14 cellular contexts compared by ENCODE assay signal in the genomic region with DNA sequence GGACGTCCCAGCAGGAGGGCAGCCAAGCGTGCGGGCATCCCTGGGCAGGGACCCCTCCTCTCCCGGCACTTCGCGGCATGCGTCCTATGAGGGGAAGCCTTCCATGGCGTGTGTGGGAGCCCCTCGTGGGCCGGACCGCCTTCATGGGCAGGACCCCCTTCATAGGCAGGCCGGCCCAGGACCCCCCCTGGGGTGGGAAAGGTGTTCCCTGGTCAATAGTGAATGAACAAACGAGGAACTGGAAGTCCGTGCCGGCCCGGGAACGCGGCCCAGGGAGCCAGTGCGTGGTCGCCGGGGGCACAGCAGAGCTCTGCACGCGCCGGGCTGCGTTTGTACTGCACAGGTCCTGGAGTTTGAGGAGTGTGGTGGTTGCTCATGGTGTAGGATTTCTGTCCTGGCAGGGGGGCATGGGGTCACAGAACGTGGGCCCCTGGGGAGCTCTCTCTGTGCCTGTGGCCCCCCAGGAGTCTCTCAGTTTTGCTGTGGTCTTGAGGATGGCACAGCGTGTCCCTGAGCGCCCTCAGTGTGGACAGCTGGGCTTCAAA. TPM values are rescaled to one million over a fixed set of nuclear protein-coding genes. Genes with fewer than 3 reads are reported as not detected.
DNase-seq lines count a peak whose midpoint lies in the region; ATAC-seq, FAIRE-seq and TF ChIP-seq lines count a peak whose summit lies in the region.
"Had no signal": no experiment of that assay in that cellular context is flagged by ENCODE, and none has a peak within 500 bp of the region (broad histone marks: within the 10 kb centered on the region; RNA-seq: fewer than 3 reads in every experiment).

No MANE protein-coding gene starts in this region.

- no peak for TF ChIP-seq CTCF in WTC11 (IDR thresholded peaks at IDR 0.05)
- no peak for TF ChIP-seq CTCF in keratinocyte (optimal IDR thresholded peaks at IDR 0.05 in 1 of 3, IDR thresholded peaks at IDR 0.05 in 1 of 3, conservative IDR thresholded peaks at IDR 0.05 in 1 of 3; ENCODE audit: extremely low read depth in 1 of 3, insufficient read depth in 2 of 3, low read length in 3 of 3)
- TF ChIP-seq CTCF in upper lobe of left lung (IDR thresholded peaks at IDR 0.05), result no peak

- no peaks in the 10 kb centered on the region for H3K27me3 ChIP-seq in right cardiac atrium (ENCODE audit: control insufficient read depth, insufficient read depth)
- no peaks in the 10 kb centered on the region for H3K27me3 ChIP-seq in keratinocyte (ENCODE audit: control insufficient read depth, extremely low read depth, insufficient read depth, low read length)
- no peaks in the 10 kb centered on the region for H3K27me3 ChIP-seq in upper lobe of left lung
- H3K27me3 ChIP-seq: left lung had no signal

- TF ChIP-seq POLR2A in upper lobe of left lung (IDR thresholded peaks at IDR 0.05), result peak in 1 of 4 donors; percentile 7

- ATAC-seq in right cardiac atrium (no peak), Right ventricle myocardium inferior (no peak), WTC11 (no peak), upper lobe of left lung (ENCODE audit: low FRiP score in 2 of 2) (no peak)

- H3K4me1 Mint-ChIP-seq in WTC11, result peaks cover 6% of the 10 kb centered on the region; the same call in 1 of the 2 replicates

- peaks cover 91% of the 10 kb centered on the region for H3K79me2 ChIP-seq in keratinocyte (ENCODE audit: control insufficient read depth, insufficient read depth, low read length)

- H3K4me3 ChIP-seq in right cardiac atrium (ENCODE audit: low read length), result no peak overlapping the region
- no peak overlapping the region for H3K4me3 ChIP-seq in keratinocyte (ENCODE audit: control insufficient read depth in 2 of 3, extremely low read depth in 1 of 3, insufficient read depth in 2 of 3, low read depth in 1 of 3, low read length in 3 of 3)
- no peak overlapping the region for H3K4me3 ChIP-seq in upper lobe of left lung
- H3K4me3 ChIP-seq: left lung had no signal

- H2AFZ ChIP-seq in keratinocyte (ENCODE audit: control insufficient read depth, low read length), result no peak overlapping the region

- H3K9me3 Mint-ChIP-seq in WTC11, result no peaks in the 10 kb centered on the region
- H3K9me3 Mint-ChIP-seq: naive B cell had no signal

- intact Hi-C loops in right cardiac atrium (cut with DNase I), result no loop called here
- intact Hi-C loops in Right ventricle myocardium inferior (cut with DNase I), result no loop called here

- no peak for TF ChIP-seq EP300 in upper lobe of left lung (IDR thresholded peaks at IDR 0.05)

- peak overlapping the region; percentile 84 for H3K27ac Mint-ChIP-seq in WTC11

- H3K27ac ChIP-seq in right cardiac atrium (ENCODE audit: low read length) (no peak overlapping the region), keratinocyte (ENCODE audit: control insufficient read depth, insufficient read depth, low read length) (peak overlapping the region; percentile 88), upper lobe of left lung (peak overlapping the region; percentile 86 to 95 (median 91))

- WGBS in right cardiac atrium, result 87% methylated on average over 28 of the region's 28 CpGs
- WGBS in upper lobe of left lung, 2 donors, result 70 to 80% methylated on average over 6 to 23 of the region's 28 CpGs

- H3K36me3 ChIP-seq in keratinocyte (ENCODE audit: control insufficient read depth in 2 of 2, extremely low read depth in 1 of 2, insufficient read depth in 2 of 2, low read length in 2 of 2) (peaks cover 9 to 10% of the 10 kb centered on the region in 2 experiments), upper lobe of left lung (no peaks in the 10 kb centered on the region)
- H3K36me3 ChIP-seq: left lung had no signal

- H3K9me1 ChIP-seq in keratinocyte (ENCODE audit: control insufficient read depth, extremely low read depth, insufficient read depth, low read length), result peaks cover 6% of the 10 kb centered on the region

- peak overlapping the region; percentile 75 for H3K9ac ChIP-seq in keratinocyte (ENCODE audit: control insufficient read depth, extremely low read depth, insufficient read depth, low read length)

- H3K4me2 ChIP-seq in keratinocyte (ENCODE audit: control insufficient read depth, extremely low read depth, insufficient read depth, low read depth, low read length), result peak overlapping the region; percentile 87

- H3K27me3 Mint-ChIP-seq in WTC11 (ENCODE audit: low read depth), result no peaks in the 10 kb centered on the region

- no peak for FAIRE-seq in keratinocyte (lab: Jason Lieb, UNC)

- no peaks in the 10 kb centered on the region for H3K36me3 Mint-ChIP-seq in WTC11
- H3K36me3 Mint-ChIP-seq: naive B cell had no signal

- H3K9me3 ChIP-seq in right cardiac atrium (ENCODE audit: control insufficient read depth, low read length), result no peaks in the 10 kb centered on the region
- no peaks in the 10 kb centered on the region for H3K9me3 ChIP-seq in keratinocyte (ENCODE audit: control insufficient read depth, low read depth, low read length)
- H3K9me3 ChIP-seq in upper lobe of left lung, result no peaks in the 10 kb centered on the region
- H3K9me3 ChIP-seq: left lung had no signal

- H3K4me3 Mint-ChIP-seq in WTC11, result no peak overlapping the region

- POLR2A ChIA-PET in WTC11 (lab: Charles Lee), result interaction anchor here (0.5 kb wide), 1 partner anchor 926 kb away, joined by 5 read pairs; no protein-coding TSS in a partner anchor

- CTCF ChIA-PET in WTC11 (lab: Charles Lee), result interaction anchor here (0.7 to 1.3 kb wide), 5 partner anchors 9 to 53 kb away, joined by 3 to 7 read pairs (median 3); no protein-coding TSS in a partner anchor

- peak in 2 of 3 donors; percentile 55 to 61 for DNase-seq in right cardiac atrium
- no peak for DNase-seq in Right ventricle myocardium inferior (ENCODE audit: missing footprints)
- no peak for DNase-seq in WTC11 (ENCODE audit: low spot score)
- no peak for DNase-seq in keratinocyte (ENCODE audit: low read depth, low spot score)
- peak in 1 of 2 donors; percentile 83 for DNase-seq in upper lobe of left lung
- no peak for DNase-seq in ecto neural progenitor cell (ENCODE audit: low spot score)
- DNase-seq in GM19238 (ENCODE audit: insufficient read length, low spot score), result no peak
- no peak for DNase-seq in NCI-H2171 treated with DMSO at 0.1 percent for 48 hours (lab: John Stamatoyannopoulos, UW)
- DNase-seq: activated CD4-positive, alpha-beta T cell treated with anti-CD3 and anti-CD28 coated beads, Interleukin-2, amount 50 U/mL, for 1 hour; anterior cingulate cortex; Kasumi-1; naive B cell; NCI-H526 treated with DMSO at 0.1 percent for 48 hours had no signal

- peaks cover 11% of the 10 kb centered on the region for H3K4me1 ChIP-seq in right cardiac atrium (ENCODE audit: control insufficient read depth, insufficient read depth, low read length)
- peaks cover 72% of the 10 kb centered on the region for H3K4me1 ChIP-seq in keratinocyte (ENCODE audit: control insufficient read depth, extremely low read depth, insufficient read depth, low read length)
- peaks cover 87 to 97% (median 90%) of the 10 kb centered on the region in 4 donors for H3K4me1 ChIP-seq in upper lobe of left lung

- H4K20me1 ChIP-seq in keratinocyte (ENCODE audit: control insufficient read depth, extremely low read depth, insufficient read depth, low read length), result no peaks in the 10 kb centered on the region

- dilution Hi-C loops in keratinocyte (cut with MboI; ENCODE audit: extremely low pct_ligation_motif_present, low sequenced_read_pairs), result no loop called here

TF ChIP-seq in WTC11, 78 proteins besides CTCF, POLR2A, EP300 and RAD21 (continues in another document):
- TF ChIP-seq JUN (CRISPR knock-in tag; IDR thresholded peaks at IDR 0.05), result no peak
- TF ChIP-seq, protein P1, sequence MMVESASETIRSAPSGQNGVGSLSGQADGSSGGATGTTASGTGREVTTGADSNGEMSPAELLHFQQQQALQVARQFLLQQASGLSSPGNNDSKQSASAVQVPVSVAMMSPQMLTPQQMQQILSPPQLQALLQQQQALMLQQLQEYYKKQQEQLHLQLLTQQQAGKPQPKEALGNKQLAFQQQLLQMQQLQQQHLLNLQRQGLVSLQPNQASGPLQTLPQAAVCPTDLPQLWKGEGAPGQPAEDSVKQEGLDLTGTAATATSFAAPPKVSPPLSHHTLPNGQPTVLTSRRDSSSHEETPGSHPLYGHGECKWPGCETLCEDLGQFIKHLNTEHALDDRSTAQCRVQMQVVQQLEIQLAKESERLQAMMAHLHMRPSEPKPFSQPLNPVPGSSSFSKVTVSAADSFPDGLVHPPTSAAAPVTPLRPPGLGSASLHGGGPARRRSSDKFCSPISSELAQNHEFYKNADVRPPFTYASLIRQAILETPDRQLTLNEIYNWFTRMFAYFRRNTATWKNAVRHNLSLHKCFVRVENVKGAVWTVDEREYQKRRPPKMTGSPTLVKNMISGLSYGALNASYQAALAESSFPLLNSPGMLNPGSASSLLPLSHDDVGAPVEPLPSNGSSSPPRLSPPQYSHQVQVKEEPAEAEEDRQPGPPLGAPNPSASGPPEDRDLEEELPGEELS (CRISPR knock-in tag; IDR thresholded peaks at IDR 0.05), result no peak

RNA-seq across cellular contexts. Expression of gene BAIAP2, which starts 13.9 kb away (rescaled TPM):
- 10 to 100 TPM; 20.5 to 39.5 (median 33.8) TPM for total RNA-seq in right cardiac atrium
- 31.8 TPM for polyA plus RNA-seq in right cardiac atrium
- 32.1 TPM for total RNA-seq in Right ventricle myocardium inferior
- 16.9 to 20.7 TPM (median 18.4 TPM) in 3 replicates for total RNA-seq in WTC11 (2021)
- 48.9 to 74.4 TPM (median 56.7 TPM) in 3 replicates for polyA plus RNA-seq in keratinocyte
- polyA plus RNA-seq in keratinocyte (2011; ENCODE audit: low read depth), result 102 TPM
- polyA plus RNA-seq in keratinocyte (2011; cell fraction: cytosol; rRNA removed), result 30.3 and 63.1 TPM in 2 replicates
- polyA plus RNA-seq in keratinocyte (2011; cell fraction: nucleus; rRNA removed), result 87.9 and 109 TPM in 2 replicates
- polyA plus RNA-seq in keratinocyte (2012; ENCODE audit: low replicate concordance), result 66.3 and 124 TPM in 2 replicates
- polyA minus RNA-seq in keratinocyte, result 44.6 to 102 TPM (median 54.9 TPM) in 3 replicates
- 94.8 TPM for polyA minus RNA-seq in keratinocyte (2011; cell fraction: cytosol; rRNA and poly(A)+ RNA removed)
- polyA minus RNA-seq in keratinocyte (2011; cell fraction: nucleus; rRNA and poly(A)+ RNA removed), result 66.4 and 99.6 TPM in 2 replicates
- 100 to 1,000 TPM in 5 of 6 donors, 10 to 100 TPM in 1; 90.7 to 231 (median 123) TPM for total RNA-seq in upper lobe of left lung

RNA-seq across cellular contexts. Expression of gene CHMP6, which starts 57.3 kb away (rescaled TPM):
- total RNA-seq in right cardiac atrium (10 to 100 TPM; 18.4 to 22.5 (median 19.7) TPM), Right ventricle myocardium inferior (19.0 TPM), WTC11 (2021) (15.0 to 23.1 TPM (median 19.6 TPM) in 3 replicates), upper lobe of left lung (10 to 100 TPM; 29.5 to 75.4 (median 34.8) TPM)
- polyA plus RNA-seq in right cardiac atrium (24.6 TPM), keratinocyte (14.5 to 26.7 TPM (median 20.9 TPM) in 3 replicates)
- 18.9 TPM for polyA plus RNA-seq in keratinocyte (2011; ENCODE audit: low read depth)
- polyA plus RNA-seq in keratinocyte (2011; cell fraction: cytosol; rRNA removed), result 12.8 and 20.2 TPM in 2 replicates
- polyA plus RNA-seq in keratinocyte (2011; cell fraction: nucleus; rRNA removed), result 12.8 and 15.0 TPM in 2 replicates
- polyA plus RNA-seq in keratinocyte (2012; ENCODE audit: low replicate concordance), result 5.6 and 22.8 TPM in 2 replicates
- 7.6 to 13.2 TPM (median 10.2 TPM) in 3 replicates for polyA minus RNA-seq in keratinocyte
- 19.2 TPM for polyA minus RNA-seq in keratinocyte (2011; cell fraction: cytosol; rRNA and poly(A)+ RNA removed)
- polyA minus RNA-seq in keratinocyte (2011; cell fraction: nucleus; rRNA and poly(A)+ RNA removed), result 8.2 and 9.0 TPM in 2 replicates

Comparison
In these comparisons a context has a peak if more than half of its experiments do, and no peak if none do; other contexts are left out.
1. DNase-seq: peak in right cardiac atrium (2 of 3); none in Right ventricle myocardium inferior (single experiment), WTC11 (single experiment), keratinocyte (single experiment), ecto neural progenitor cell (single experiment), GM19238 (single experiment) and NCI-H2171 treated with DMSO at 0.1 percent for 48 hours (single experiment).